ENCODE assay signal across 11 cellular contexts in the genomic region with DNA sequence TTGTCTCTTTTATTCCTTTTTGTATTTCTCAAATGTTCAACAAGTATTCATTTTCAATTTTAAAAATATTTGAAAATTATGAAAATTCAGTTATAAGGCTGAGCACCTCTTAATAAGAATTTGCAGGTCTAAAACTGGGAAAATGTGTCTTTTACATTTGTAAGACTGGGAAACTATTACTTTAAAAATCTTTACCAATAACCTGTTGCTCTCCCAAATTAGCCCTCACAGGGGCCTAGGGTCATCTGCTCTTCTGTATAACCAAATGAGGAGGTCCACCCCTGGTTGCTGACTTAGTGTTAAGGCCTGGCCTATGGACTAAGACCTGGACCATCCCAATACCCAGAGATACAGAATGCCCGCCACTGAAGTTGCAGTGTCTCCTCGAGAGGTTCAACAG.
"Had no signal": no experiment of that assay in that cellular context is flagged by ENCODE, and none has a peak within 500 bp of the region (broad histone marks: within the 10 kb centered on the region; RNA-seq: fewer than 3 reads in every experiment).

No MANE protein-coding gene starts in this region.

- H3K9me3 Mint-ChIP-seq: GM23338, H9 had no signal

- H3K4me3 Mint-ChIP-seq: GM23338, H9, HFFc6 had no signal

- H3K36me3 ChIP-seq: HAP-1 had no signal

- H2AFZ ChIP-seq: GM23248, GM23338 had no signal

- H3K4me1 ChIP-seq: HAP-1 had no signal

- H3K9me3 ChIP-seq: HAP-1 had no signal

- ATAC-seq: GM23338, HCT116 had no signal

- H3K27ac Mint-ChIP-seq: GM23338, H9, HFFc6 had no signal

- H3K9ac ChIP-seq: GM23248 had no signal

- H3K4me1 Mint-ChIP-seq: GM23338 had no signal

- H3K4me3 ChIP-seq: GM23248, GM23338, HAP-1 had no signal

- FAIRE-seq: H1, H54 had no signal

- DNase-seq: GM23248, GOT3, H7, H9, HCEC 1CT, HFFc6 had no signal

- H3K27ac ChIP-seq: GM23248 had no signal

- H3K4me2 ChIP-seq: GM23338 had no signal
